Comparison of ENCODE assay signal across 1 cellular context in the genomic region with DNA sequence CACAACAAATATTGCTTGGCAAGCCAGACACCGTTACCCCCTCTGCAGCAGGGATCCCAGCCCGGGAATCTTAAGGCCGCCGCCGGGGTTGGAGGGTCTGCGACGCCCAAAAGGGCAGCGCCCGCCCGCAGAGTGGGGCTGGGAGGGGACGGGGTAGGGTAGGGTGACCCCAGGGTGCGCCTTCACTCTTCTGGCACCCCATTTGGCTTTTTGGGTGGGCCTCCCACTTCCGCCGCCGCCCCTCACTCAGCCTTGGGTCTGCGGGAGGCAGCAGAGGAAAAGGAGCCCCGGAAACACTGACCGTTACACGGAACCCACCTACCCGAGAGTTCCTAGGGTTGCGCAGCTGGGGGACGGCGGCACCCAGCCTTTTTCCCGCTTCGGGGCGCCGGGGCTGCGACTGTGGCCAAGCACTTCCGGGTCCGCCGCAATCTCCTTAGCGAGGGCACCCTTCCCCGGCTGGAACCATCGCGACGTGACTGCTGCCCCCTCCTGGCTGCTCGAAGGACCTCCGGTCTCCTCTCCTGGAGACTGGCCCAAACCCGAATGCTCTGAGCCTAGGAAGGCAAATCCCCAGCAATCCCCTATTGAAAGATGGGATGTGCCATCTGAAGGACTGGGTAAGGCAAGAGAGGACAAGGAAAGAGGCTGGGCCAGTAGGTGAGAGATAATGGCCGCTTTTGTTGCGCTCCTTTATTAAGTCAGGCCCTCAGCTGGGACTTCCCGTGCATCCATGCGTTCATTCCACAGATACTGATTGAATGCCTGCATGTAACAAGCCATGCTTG.
TF ChIP-seq lines count a peak whose summit lies in the region.

A gene (minus strand): TSS at position 404 of the 788 bp plus-strand sequence. CDS start 1,447 bp downstream, outside the sequence.

TF ChIP-seq in HepG2, 621 proteins besides CTCF, POLR2A, EP300 and RAD21 (continued from another document and continues in another):
- peak; percentile 79 for TF ChIP-seq KDM3A (CRISPR knock-in tag; IDR thresholded peaks at IDR 0.05; ENCODE audit: low read depth)
- 0 out of 2 replicates have a peak, but pooled peaks have one; percentile 23 for TF ChIP-seq AHR (CRISPR knock-in tag; IDR thresholded peaks at IDR 0.05)
- TF ChIP-seq SCMH1 (CRISPR knock-in tag; IDR thresholded peaks at IDR 0.05; ENCODE audit: borderline replicate concordance) = no peak
- TF ChIP-seq SYNCRIP (IDR thresholded peaks at IDR 0.05; ENCODE audit: insufficient read depth, low read depth, low read length) = no peak
- peak; percentile 60; the same call in 1 of the 2 replicates for TF ChIP-seq ZNF550 (CRISPR knock-in tag; IDR thresholded peaks at IDR 0.05; ENCODE audit: borderline replicate concordance)
- 0 out of 2 replicates have a peak, but pooled peaks have one; percentile 32 for TF ChIP-seq PAWR (CRISPR knock-in tag; IDR thresholded peaks at IDR 0.05; ENCODE audit: borderline replicate concordance)
- no peak for TF ChIP-seq ZFP62 (CRISPR knock-in tag; IDR thresholded peaks at IDR 0.05)
- TF ChIP-seq ZNF224 (CRISPR knock-in tag; IDR thresholded peaks at IDR 0.05) = peak; percentile 76; the same call in 1 of the 2 replicates
- TF ChIP-seq BORCS8-MEF2B (CRISPR knock-in tag; IDR thresholded peaks at IDR 0.05) = no peak
- 0 out of 2 replicates have a peak, but pooled peaks have one; percentile 40 for TF ChIP-seq KLF12 (CRISPR knock-in tag; IDR thresholded peaks at IDR 0.05; ENCODE audit: borderline replicate concordance)
- TF ChIP-seq NFIB (CRISPR knock-in tag; IDR thresholded peaks at IDR 0.05; ENCODE audit: borderline replicate concordance) = no peak
- TF ChIP-seq MEIS2 (CRISPR knock-in tag; IDR thresholded peaks at IDR 0.05) = peak; percentile 64
- TF ChIP-seq SRY (CRISPR knock-in tag; IDR thresholded peaks at IDR 0.05) = peak; percentile 73; the same call in 1 of the 2 replicates
- TF ChIP-seq FOXJ3 (CRISPR knock-in tag; IDR thresholded peaks at IDR 0.05; ENCODE audit: borderline replicate concordance) = no peak
- TF ChIP-seq GATAD1 (CRISPR knock-in tag; IDR thresholded peaks at IDR 0.05) = peak; percentile 90
- no peak for TF ChIP-seq SRSF4 (IDR thresholded peaks at IDR 0.05; ENCODE audit: low read depth, low read length, poor library complexity, severe bottlenecking)
- 0 out of 2 replicates have a peak, but pooled peaks have one; percentile 50 for TF ChIP-seq ZNF446 (CRISPR knock-in tag; IDR thresholded peaks at IDR 0.05)
- 0 out of 2 replicates have a peak, but pooled peaks have one; percentile 48 for TF ChIP-seq ZNF317 (CRISPR knock-in tag; IDR thresholded peaks at IDR 0.05)
- TF ChIP-seq, protein P1, sequence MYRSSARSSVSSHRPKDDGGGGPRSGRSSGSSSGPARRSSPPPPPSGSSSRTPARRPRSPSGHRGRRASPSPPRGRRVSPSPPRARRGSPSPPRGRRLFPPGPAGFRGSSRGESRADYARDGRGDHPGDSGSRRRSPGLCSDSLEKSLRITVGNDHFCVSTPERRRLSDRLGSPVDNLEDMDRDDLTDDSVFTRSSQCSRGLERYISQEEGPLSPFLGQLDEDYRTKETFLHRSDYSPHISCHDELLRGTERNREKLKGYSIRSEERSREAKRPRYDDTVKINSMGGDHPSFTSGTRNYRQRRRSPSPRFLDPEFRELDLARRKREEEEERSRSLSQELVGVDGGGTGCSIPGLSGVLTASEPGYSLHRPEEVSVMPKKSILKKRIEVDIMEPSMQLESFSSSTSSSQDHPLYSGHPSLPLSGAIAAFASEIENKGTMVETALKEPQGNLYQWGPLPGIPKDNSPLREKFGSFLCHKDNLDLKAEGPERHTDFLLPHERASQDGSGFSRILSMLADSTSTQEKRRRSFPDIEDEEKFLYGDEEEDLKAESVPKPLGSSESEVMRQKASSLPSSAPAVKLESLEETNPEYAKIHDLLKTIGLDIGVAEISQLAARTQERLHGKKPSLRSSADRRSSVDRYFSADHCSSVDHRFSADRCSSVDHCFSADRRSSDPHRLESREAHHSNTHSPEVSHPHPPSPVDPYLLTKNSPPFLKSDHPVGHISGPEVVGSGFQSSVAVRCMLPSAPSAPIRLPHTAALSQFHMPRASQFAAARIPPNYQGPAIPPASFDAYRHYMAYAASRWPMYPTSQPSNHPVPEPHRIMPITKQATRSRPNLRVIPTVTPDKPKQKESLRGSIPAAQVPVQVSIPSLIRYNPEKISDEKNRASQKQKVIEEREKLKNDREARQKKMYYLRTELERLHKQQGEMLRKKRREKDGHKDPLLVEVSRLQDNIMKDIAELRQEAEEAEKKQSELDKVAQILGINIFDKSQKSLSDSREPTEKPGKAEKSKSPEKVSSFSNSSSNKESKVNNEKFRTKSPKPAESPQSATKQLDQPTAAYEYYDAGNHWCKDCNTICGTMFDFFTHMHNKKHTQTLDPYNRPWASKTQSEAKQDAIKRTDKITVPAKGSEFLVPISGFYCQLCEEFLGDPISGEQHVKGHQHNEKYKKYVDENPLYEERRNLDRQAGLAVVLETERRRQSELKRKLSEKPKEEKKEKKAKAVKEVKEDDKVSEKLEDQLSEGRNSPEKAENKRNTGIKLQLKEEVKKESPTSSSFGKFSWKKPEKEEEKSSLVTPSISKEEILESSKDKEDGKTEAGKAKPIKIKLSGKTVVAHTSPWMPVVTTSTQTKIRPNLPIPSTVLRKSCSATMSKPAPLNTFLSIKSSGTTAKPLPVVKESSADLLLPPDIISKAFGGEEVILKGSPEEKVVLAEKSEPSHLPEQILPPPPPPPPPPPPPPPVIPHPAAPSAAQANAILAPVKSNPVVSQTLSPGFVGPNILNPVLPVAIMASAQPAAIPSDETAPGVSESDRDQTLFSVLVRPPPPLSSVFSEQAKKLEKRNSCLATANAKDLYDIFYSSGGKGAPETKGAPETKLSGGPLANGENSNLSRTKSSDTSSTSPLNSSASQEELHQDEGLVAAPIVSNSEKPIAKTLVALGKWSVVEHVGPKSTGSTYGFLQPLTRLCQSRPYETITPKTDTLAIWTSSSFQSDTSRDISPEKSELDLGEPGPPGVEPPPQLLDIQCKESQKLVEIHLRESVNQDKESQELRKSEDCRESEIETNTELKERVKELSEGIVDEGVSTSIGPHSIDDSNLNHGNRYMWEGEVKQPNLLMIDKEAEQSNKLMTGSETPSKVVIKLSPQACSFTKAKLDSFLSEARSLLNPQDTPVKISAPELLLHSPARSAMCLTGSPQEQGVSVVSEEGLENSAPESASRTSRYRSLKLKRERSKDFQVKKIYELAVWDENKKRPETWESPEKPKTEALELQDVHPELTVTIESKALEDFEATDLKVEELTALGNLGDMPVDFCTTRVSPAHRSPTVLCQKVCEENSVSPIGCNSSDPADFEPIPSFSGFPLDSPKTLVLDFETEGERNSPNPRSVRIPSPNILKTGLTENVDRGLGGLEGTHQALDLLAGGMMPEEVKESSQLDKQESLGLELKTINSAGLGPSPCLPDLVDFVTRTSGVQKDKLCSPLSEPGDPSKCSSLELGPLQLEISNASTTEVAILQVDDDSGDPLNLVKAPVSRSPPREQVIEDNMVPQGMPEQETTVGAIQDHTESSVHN (CRISPR knock-in tag; IDR thresholded peaks at IDR 0.05) = no peak
- no peak for TF ChIP-seq REXO4 (CRISPR knock-in tag; IDR thresholded peaks at IDR 0.05; ENCODE audit: borderline replicate concordance)
- peak; percentile 94; the same call in 1 of the 2 replicates for TF ChIP-seq ZNF619 (CRISPR knock-in tag; IDR thresholded peaks at IDR 0.05)
- peak; percentile 95 for TF ChIP-seq ZNF350 (CRISPR knock-in tag; IDR thresholded peaks at IDR 0.05; ENCODE audit: borderline replicate concordance, low read depth)
- peak; percentile 74; the same call in 1 of the 2 replicates for TF ChIP-seq BRD4 (CRISPR knock-in tag; IDR thresholded peaks at IDR 0.05)
- TF ChIP-seq, protein P2, sequence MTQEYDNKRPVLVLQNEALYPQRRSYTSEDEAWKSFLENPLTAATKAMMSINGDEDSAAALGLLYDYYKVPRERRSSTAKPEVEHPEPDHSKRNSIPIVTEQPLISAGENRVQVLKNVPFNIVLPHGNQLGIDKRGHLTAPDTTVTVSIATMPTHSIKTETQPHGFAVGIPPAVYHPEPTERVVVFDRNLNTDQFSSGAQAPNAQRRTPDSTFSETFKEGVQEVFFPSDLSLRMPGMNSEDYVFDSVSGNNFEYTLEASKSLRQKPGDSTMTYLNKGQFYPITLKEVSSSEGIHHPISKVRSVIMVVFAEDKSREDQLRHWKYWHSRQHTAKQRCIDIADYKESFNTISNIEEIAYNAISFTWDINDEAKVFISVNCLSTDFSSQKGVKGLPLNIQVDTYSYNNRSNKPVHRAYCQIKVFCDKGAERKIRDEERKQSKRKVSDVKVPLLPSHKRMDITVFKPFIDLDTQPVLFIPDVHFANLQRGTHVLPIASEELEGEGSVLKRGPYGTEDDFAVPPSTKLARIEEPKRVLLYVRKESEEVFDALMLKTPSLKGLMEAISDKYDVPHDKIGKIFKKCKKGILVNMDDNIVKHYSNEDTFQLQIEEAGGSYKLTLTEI (CRISPR knock-in tag; conservative IDR thresholded peaks at IDR 0.05) = no peak
- TF ChIP-seq POLR2AphosphoS5 (IDR thresholded peaks at IDR 0.05; ENCODE audit: low read depth, low read length) = peak; percentile 69
- TF ChIP-seq HES4 (CRISPR knock-in tag; IDR thresholded peaks at IDR 0.05; ENCODE audit: borderline replicate concordance) = peak; percentile 16; the same call in 1 of the 2 replicates
- TF ChIP-seq ZC3H4 (CRISPR knock-in tag; IDR thresholded peaks at IDR 0.05; ENCODE audit: borderline replicate concordance) = no peak
- TF ChIP-seq, protein P3, sequence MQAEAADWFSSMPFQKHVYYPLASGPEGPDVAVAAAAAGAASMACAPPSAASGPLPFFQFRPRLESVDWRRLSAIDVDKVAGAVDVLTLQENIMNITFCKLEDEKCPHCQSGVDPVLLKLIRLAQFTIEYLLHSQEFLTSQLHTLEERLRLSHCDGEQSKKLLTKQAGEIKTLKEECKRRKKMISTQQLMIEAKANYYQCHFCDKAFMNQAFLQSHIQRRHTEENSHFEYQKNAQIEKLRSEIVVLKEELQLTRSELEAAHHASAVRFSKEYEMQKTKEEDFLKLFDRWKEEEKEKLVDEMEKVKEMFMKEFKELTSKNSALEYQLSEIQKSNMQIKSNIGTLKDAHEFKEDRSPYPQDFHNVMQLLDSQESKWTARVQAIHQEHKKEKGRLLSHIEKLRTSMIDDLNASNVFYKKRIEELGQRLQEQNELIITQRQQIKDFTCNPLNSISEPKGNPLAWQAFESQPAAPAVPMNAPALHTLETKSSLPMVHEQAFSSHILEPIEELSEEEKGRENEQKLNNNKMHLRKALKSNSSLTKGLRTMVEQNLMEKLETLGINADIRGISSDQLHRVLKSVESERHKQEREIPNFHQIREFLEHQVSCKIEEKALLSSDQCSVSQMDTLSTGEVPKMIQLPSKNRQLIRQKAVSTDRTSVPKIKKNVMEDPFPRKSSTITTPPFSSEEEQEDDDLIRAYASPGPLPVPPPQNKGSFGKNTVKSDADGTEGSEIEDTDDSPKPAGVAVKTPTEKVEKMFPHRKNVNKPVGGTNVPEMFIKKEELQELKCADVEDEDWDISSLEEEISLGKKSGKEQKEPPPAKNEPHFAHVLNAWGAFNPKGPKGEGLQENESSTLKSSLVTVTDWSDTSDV (CRISPR knock-in tag; IDR thresholded peaks at IDR 0.05) = no peak
- no peak for TF ChIP-seq TEAD2 (CRISPR knock-in tag; IDR thresholded peaks at IDR 0.05)
- TF ChIP-seq FOSL1 (CRISPR knock-in tag; IDR thresholded peaks at IDR 0.05; ENCODE audit: borderline replicate concordance) = no peak
- TF ChIP-seq, protein P4, sequence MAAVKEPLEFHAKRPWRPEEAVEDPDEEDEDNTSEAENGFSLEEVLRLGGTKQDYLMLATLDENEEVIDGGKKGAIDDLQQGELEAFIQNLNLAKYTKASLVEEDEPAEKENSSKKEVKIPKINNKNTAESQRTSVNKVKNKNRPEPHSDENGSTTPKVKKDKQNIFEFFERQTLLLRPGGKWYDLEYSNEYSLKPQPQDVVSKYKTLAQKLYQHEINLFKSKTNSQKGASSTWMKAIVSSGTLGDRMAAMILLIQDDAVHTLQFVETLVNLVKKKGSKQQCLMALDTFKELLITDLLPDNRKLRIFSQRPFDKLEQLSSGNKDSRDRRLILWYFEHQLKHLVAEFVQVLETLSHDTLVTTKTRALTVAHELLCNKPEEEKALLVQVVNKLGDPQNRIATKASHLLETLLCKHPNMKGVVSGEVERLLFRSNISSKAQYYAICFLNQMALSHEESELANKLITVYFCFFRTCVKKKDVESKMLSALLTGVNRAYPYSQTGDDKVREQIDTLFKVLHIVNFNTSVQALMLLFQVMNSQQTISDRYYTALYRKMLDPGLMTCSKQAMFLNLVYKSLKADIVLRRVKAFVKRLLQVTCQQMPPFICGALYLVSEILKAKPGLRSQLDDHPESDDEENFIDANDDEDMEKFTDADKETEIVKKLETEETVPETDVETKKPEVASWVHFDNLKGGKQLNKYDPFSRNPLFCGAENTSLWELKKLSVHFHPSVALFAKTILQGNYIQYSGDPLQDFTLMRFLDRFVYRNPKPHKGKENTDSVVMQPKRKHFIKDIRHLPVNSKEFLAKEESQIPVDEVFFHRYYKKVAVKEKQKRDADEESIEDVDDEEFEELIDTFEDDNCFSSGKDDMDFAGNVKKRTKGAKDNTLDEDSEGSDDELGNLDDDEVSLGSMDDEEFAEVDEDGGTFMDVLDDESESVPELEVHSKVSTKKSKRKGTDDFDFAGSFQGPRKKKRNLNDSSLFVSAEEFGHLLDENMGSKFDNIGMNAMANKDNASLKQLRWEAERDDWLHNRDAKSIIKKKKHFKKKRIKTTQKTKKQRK (IDR thresholded peaks at IDR 0.05; ENCODE audit: low read length) = no peak
- no peak; the same call in 1 of the 2 replicates for TF ChIP-seq CBX5 (CRISPR knock-in tag; IDR thresholded peaks at IDR 0.05; ENCODE audit: borderline replicate concordance)
- peak; percentile 43; the same call in 1 of the 2 replicates for TF ChIP-seq ZBTB3 (CRISPR knock-in tag; IDR thresholded peaks at IDR 0.05; ENCODE audit: borderline replicate concordance, low read depth)
- TF ChIP-seq, protein P5, sequence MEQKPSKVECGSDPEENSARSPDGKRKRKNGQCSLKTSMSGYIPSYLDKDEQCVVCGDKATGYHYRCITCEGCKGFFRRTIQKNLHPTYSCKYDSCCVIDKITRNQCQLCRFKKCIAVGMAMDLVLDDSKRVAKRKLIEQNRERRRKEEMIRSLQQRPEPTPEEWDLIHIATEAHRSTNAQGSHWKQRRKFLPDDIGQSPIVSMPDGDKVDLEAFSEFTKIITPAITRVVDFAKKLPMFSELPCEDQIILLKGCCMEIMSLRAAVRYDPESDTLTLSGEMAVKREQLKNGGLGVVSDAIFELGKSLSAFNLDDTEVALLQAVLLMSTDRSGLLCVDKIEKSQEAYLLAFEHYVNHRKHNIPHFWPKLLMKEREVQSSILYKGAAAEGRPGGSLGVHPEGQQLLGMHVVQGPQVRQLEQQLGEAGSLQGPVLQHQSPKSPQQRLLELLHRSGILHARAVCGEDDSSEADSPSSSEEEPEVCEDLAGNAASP (CRISPR knock-in tag; IDR thresholded peaks at IDR 0.05; ENCODE audit: borderline replicate concordance) = no peak
- TF ChIP-seq, protein P6, sequence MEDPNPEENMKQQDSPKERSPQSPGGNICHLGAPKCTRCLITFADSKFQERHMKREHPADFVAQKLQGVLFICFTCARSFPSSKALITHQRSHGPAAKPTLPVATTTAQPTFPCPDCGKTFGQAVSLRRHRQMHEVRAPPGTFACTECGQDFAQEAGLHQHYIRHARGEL (CRISPR knock-in tag; IDR thresholded peaks at IDR 0.05) = no peak
- 0 out of 2 replicates have a peak, but pooled peaks have one; percentile 29 for TF ChIP-seq ZNF878 (CRISPR knock-in tag; IDR thresholded peaks at IDR 0.05)
- no peak for TF ChIP-seq JDP2 (CRISPR knock-in tag; IDR thresholded peaks at IDR 0.05; ENCODE audit: borderline replicate concordance)
